In genomic region chrX:48957477-48957826, GRCh38 we compare ENCODE assay signal across 8 cellular contexts. TPM values are rescaled to one million over a fixed set of nuclear protein-coding genes. Genes with fewer than 3 reads are reported as not detected.
DNase-seq lines count a peak whose midpoint lies in the region; ATAC-seq, FAIRE-seq and TF ChIP-seq lines count a peak whose summit lies in the region.

OTUD5 (minus strand) TSS chrX:48957607; CDS start chrX:48957570, 37 bp downstream.

- DNase-seq in BE2C (peak; percentile 68), GM19239 (ENCODE audit: insufficient read length, low spot score) (peak; percentile 74), RPMI7951 (ENCODE audit: low read depth) (no peak), left ventricle myocardium superior (peak; percentile 71), putamen (ENCODE audit: low spot score) (peak; percentile 66), aorta (peak; percentile 80 to 88)
- DNase-seq in activated naive CD4-positive, alpha-beta T cell treated with anti-CD3 and anti-CD28 coated beads, Interleukin-2, amount 50 U/mL, for 72 hours (ENCODE audit: low spot score in 2 of 2), result peak; percentile 62

- 0 to 18% methylated on average over 49 to 53 of the region's 53 CpGs for WGBS in aorta, 2 donors

- no peak for FAIRE-seq in GM19239 (lab: Jason Lieb, UNC)

- peak within 1 kb of the TSS; percentile 46 to 97 for H3K27ac ChIP-seq in aorta (ENCODE audit: low read depth in 1 of 2, low read length in 2 of 2)

- H3K36me3 ChIP-seq in BE2C (peaks cover 8% of the 10 kb centered on the region), aorta (ENCODE audit: control insufficient read depth in 1 of 2, insufficient read depth in 2 of 2, low read length in 1 of 2) (no peaks in the 10 kb centered on the region)

- no peaks in the 10 kb centered on the region for H3K27me3 ChIP-seq in BE2C
- no peaks in the 10 kb centered on the region for H3K27me3 ChIP-seq in aorta (ENCODE audit: control insufficient read depth in 1 of 2, insufficient read depth in 2 of 2, low read length in 1 of 2)

- peak; percentile 42 for ATAC-seq in HG03442 (IDR thresholded peaks at IDR 0.05; ENCODE audit: unreplicated experiment)
- peak; percentile 15 to 67 for ATAC-seq in activated naive CD4-positive, alpha-beta T cell treated with anti-CD3 and anti-CD28 coated beads, Interleukin-2, amount 50 U/mL, for 72 hours
- ATAC-seq in left ventricle myocardium superior, result peak; percentile 29
- ATAC-seq in aorta (ENCODE audit: low FRiP score), result no peak

- peaks cover 0 to 17% of the 10 kb centered on the region in 2 donors for H3K36me3 Mint-ChIP-seq in activated naive CD4-positive, alpha-beta T cell treated with anti-CD3 and anti-CD28 coated beads, Interleukin-2, amount 50 U/mL, for 72 hours

- H3K4me1 ChIP-seq in BE2C, result peaks cover 10% of the 10 kb centered on the region
- H3K4me1 ChIP-seq in aorta (ENCODE audit: control insufficient read depth in 1 of 2, insufficient read depth in 2 of 2, low read length in 2 of 2), result peaks cover 0 to 2% of the 10 kb centered on the region in 2 donors

- peak within 1 kb of the TSS; percentile 98 to 100 for H3K27ac Mint-ChIP-seq in activated naive CD4-positive, alpha-beta T cell treated with anti-CD3 and anti-CD28 coated beads, Interleukin-2, amount 50 U/mL, for 72 hours

- no peaks in the 10 kb centered on the region for H3K9me3 Mint-ChIP-seq in activated naive CD4-positive, alpha-beta T cell treated with anti-CD3 and anti-CD28 coated beads, Interleukin-2, amount 50 U/mL, for 72 hours

- peak within 1 kb of the TSS; percentile 68 for H3K4me3 ChIP-seq in BE2C (ENCODE audit: low read depth, low read length)
- H3K4me3 ChIP-seq in aorta (ENCODE audit: low read length in 2 of 2), result peak within 1 kb of the TSS; percentile 61 to 67

- intact Hi-C loops in left ventricle myocardium superior (cut with micrococcal nuclease) (no loop called here), aorta (cut with DNase I) (loop anchor here in 1 of 2 donors (5.0 kb wide), 2 partner anchors 40 to 85 kb away; partner anchors contain the start of genes PIM2 and TFE3)

- no peak for TF ChIP-seq CTCF in BE2C (IDR thresholded peaks at IDR 0.05; ENCODE audit: low read depth, low read length)

- no peaks in the 10 kb centered on the region for H3K9me3 ChIP-seq in BE2C
- H3K9me3 ChIP-seq in aorta (ENCODE audit: control insufficient read depth, low read length), result no peaks in the 10 kb centered on the region

RNA-seq across cellular contexts. Expression of gene OTUD5, which starts in this region (rescaled TPM):
- 77.9 TPM for polyA plus RNA-seq in BE2C (2012; ENCODE audit: insufficient read depth, insufficient read length, low read depth)
- total RNA-seq in RPMI7951 (2014; rRNA removed; shearing (Covaris generic)), result 24.6 and 28.7 TPM in 2 replicates
- total RNA-seq in activated naive CD4-positive, alpha-beta T cell treated with anti-CD3 and anti-CD28 coated beads, Interleukin-2, amount 50 U/mL, for 72 hours, result 10 to 100 TPM; 76.8 to 82.4 TPM
- 18.9 TPM for total RNA-seq in left ventricle myocardium superior
- total RNA-seq in aorta, result 10 to 100 TPM; 37.4 to 47.5 TPM
- polyA plus RNA-seq in aorta, result 10 to 100 TPM; 26.4 to 50.6 TPM
